22 cellular contexts compared by ENCODE assay signal in the genomic region with DNA sequence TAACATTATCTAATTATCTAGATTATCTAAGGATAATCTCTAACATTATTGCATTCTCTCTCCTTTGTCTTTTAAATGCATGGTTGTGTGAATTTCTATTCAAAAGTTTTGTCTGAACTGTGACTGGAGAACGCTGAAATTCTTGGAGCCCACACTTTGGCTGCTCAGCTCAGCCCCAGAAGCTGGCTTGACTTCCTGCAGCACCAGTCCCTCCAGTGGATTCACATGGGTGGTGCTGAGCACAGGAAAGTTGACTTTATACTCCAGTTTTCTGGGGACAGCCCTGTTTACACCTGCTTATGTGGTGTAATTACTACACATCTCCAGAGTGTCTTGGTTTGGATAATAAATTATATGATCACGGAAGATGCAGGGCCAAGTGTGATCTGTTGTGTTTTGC.
A peak's percentile ranks its signal among the peaks of the same experiment; 100 is the strongest.
DNase-seq lines count a peak whose midpoint lies in the region; ATAC-seq, FAIRE-seq and TF ChIP-seq lines count a peak whose summit lies in the region.
"Had no signal": no experiment of that assay in that cellular context is flagged by ENCODE, and none has a peak within 500 bp of the region (broad histone marks: within the 10 kb centered on the region; RNA-seq: fewer than 3 reads in every experiment).

No MANE protein-coding gene starts in this region.

- no peak overlapping the region for H3K4me3 Mint-ChIP-seq in stimulated activated effector memory CD8-positive, alpha-beta T cell treated with anti-CD3 and anti-CD28 coated beads, Interleukin-12 subunit alpha, Interleukin-12 subunit beta, amount 100 ng/mL, for 72 hours
- H3K4me3 Mint-ChIP-seq: B cell had no signal

- H2BK120ac ChIP-seq in H1 (replicated peaks; ENCODE audit: low read depth, low read length) (no peak overlapping the region), neuronal stem cell (ENCODE audit: low read depth, low read length) (no peak overlapping the region)

- H3K9ac ChIP-seq in H1 (replicated peaks in 1 of 4; ENCODE audit: extremely low read depth in 1 of 4, low read depth in 3 of 4, low read length in 3 of 4) (no peak overlapping the region), neuronal stem cell (ENCODE audit: low read depth, low read length, poor library complexity) (no peak overlapping the region)

- H3K4me1 ChIP-seq in H1 (replicated peaks in 1 of 4; ENCODE audit: control insufficient read depth in 3 of 4, insufficient read depth in 4 of 4, low read length in 3 of 4) (no peaks in the 10 kb centered on the region), neuronal stem cell (ENCODE audit: control insufficient read depth in 2 of 2, insufficient read depth in 1 of 2, low read depth in 1 of 2, low read length in 2 of 2) (no peaks in the 10 kb centered on the region), left lung (no peaks in the 10 kb centered on the region)
- H3K4me1 ChIP-seq: Peyer's patch, SJSA1 had no signal

- peak; percentile 39 to 52 for TF ChIP-seq RAD21 in H1 (IDR thresholded peaks at IDR 0.05 in 1 of 2, conservative IDR thresholded peaks at IDR 0.05 in 1 of 2; ENCODE audit: low read depth in 2 of 2, low read length in 2 of 2)

- no peak overlapping the region for H3K27ac Mint-ChIP-seq in stimulated activated effector memory CD8-positive, alpha-beta T cell treated with anti-CD3 and anti-CD28 coated beads, Interleukin-12 subunit alpha, Interleukin-12 subunit beta, amount 100 ng/mL, for 72 hours
- H3K27ac Mint-ChIP-seq: B cell had no signal

- H3K56ac ChIP-seq in H1 (replicated peaks; ENCODE audit: insufficient read length, low read depth, low read length), result no peak overlapping the region

- FAIRE-seq in H1 (lab: Jason Lieb, UNC), result no peak
- FAIRE-seq: GM12892, GM18507, H54 had no signal

- 41% methylated on average over 2 of the region's 2 CpGs; no CpG with 5 or more reads in 1 of the 2 experiments for WGBS in H1 (ENCODE audit: extremely low coverage in 1 of 2, insufficient coverage in 1 of 2, insufficient read length in 1 of 2, insufficient replicate concordance in 2 of 2, low coverage in 1 of 2, low lambda C conversion rate in 2 of 2, missing lambda C conversion rate in 1 of 2), 2 experiments
- WGBS in neuronal stem cell (ENCODE audit: extremely low coverage in 2 of 2, insufficient read length in 2 of 2, insufficient replicate concordance in 1 of 2), 2 donors, result no CpG with 5 or more reads among the region's 2 CpGs

- CTCF ChIA-PET in H1 (lab: Charles Lee; ENCODE audit: partially characterized antibody), result interaction anchor here (1.3 kb wide), 1 partner anchor 9 kb away, joined by 3 read pairs; no protein-coding TSS in a partner anchor

- H3K4me1 Mint-ChIP-seq in stimulated activated effector memory CD8-positive, alpha-beta T cell treated with anti-CD3 and anti-CD28 coated beads, Interleukin-12 subunit alpha, Interleukin-12 subunit beta, amount 100 ng/mL, for 72 hours, result no peaks in the 10 kb centered on the region
- H3K4me1 Mint-ChIP-seq: B cell had no signal

- H3K23me2 ChIP-seq in H1 (ENCODE audit: low read depth, low read length), result no peaks in the 10 kb centered on the region

- H3K23ac ChIP-seq in H1 (ENCODE audit: insufficient read length) (no peak overlapping the region), neuronal stem cell (ENCODE audit: low read depth, low read length, poor library complexity) (no peak overlapping the region)

- H4K91ac ChIP-seq in H1 (replicated peaks; ENCODE audit: insufficient read length, low read length) (no peak overlapping the region), neuronal stem cell (ENCODE audit: low read depth, low read length, poor library complexity) (no peak overlapping the region)

- POLR2A ChIA-PET in H1 (lab: Charles Lee; ENCODE audit: partially characterized antibody), result no interaction called here

- TF ChIP-seq EP300 in H1 (IDR thresholded peaks at IDR 0.05; ENCODE audit: borderline replicate concordance in 1 of 2, low read depth in 2 of 2, low read length in 2 of 2), result no peak

- H3K27ac ChIP-seq in H1 (ENCODE audit: low read depth, low read length) (no peak overlapping the region), neuronal stem cell (replicated peaks; ENCODE audit: low read length) (no peak overlapping the region), left lung (no peak overlapping the region)
- H3K27ac ChIP-seq: 22Rv1, Peyer's patch, SJSA1 had no signal

- H2AK5ac ChIP-seq in H1 (ENCODE audit: low read depth, low read length), result no peak overlapping the region
- no peak overlapping the region for H2AK5ac ChIP-seq in neuronal stem cell (ENCODE audit: low read depth, low read length)

- H3K18ac ChIP-seq in H1 (ENCODE audit: extremely low read depth, low read length), result no peak overlapping the region
- no peak overlapping the region for H3K18ac ChIP-seq in neuronal stem cell (ENCODE audit: low read length)

- no peaks in the 10 kb centered on the region for H3K27me3 ChIP-seq in H1 (replicated peaks in 1 of 4; ENCODE audit: control insufficient read depth in 3 of 4, extremely low read depth in 1 of 4, insufficient read depth in 3 of 4, low read length in 3 of 4)
- H3K27me3 ChIP-seq in neuronal stem cell (ENCODE audit: control insufficient read depth in 3 of 3, insufficient read depth in 3 of 3, low read depth in 1 of 3, low read length in 3 of 3), result no peaks in the 10 kb centered on the region
- no peaks in the 10 kb centered on the region for H3K27me3 ChIP-seq in left lung
- H3K27me3 ChIP-seq: Peyer's patch, SJSA1 had no signal

- H3K9me3 Mint-ChIP-seq in stimulated activated effector memory CD8-positive, alpha-beta T cell treated with anti-CD3 and anti-CD28 coated beads, Interleukin-12 subunit alpha, Interleukin-12 subunit beta, amount 100 ng/mL, for 72 hours, result no peaks in the 10 kb centered on the region

- no peak overlapping the region for H3K14ac ChIP-seq in H1 (ENCODE audit: insufficient read length)
- no peak overlapping the region for H3K14ac ChIP-seq in neuronal stem cell (ENCODE audit: low read length)

- no peaks in the 10 kb centered on the region for H3K36me3 Mint-ChIP-seq in stimulated activated effector memory CD8-positive, alpha-beta T cell treated with anti-CD3 and anti-CD28 coated beads, Interleukin-12 subunit alpha, Interleukin-12 subunit beta, amount 100 ng/mL, for 72 hours

- H2BK12ac ChIP-seq in H1 (ENCODE audit: low read depth, low read length), result no peak overlapping the region
- no peak overlapping the region for H2BK12ac ChIP-seq in neuronal stem cell (ENCODE audit: low read length)

- H4K8ac ChIP-seq in H1 (ENCODE audit: extremely low read depth, insufficient read depth, low read length) (no peak overlapping the region), neuronal stem cell (ENCODE audit: low read depth, low read length) (no peak overlapping the region)

- TF ChIP-seq CTCF in H1 (IDR thresholded peaks at IDR 0.05; ENCODE audit: control extremely low read depth in 1 of 3, insufficient read depth in 1 of 3, low read depth in 1 of 3, low read length in 3 of 3) (0 out of 4 replicates have a peak, but pooled peaks of 1 of the 3 experiments have one; percentile 14), left lung (IDR thresholded peaks at IDR 0.05) (no peak)

- H4K20me1 ChIP-seq in H1 (replicated peaks in 1 of 2; ENCODE audit: control insufficient read depth in 1 of 2, insufficient read depth in 2 of 2, low read length in 2 of 2), result no peaks in the 10 kb centered on the region

- H4K5ac ChIP-seq in H1 (ENCODE audit: insufficient read length, low read depth, low read length), result no peak overlapping the region

- H3K36me3 ChIP-seq in H1 (ENCODE audit: control insufficient read depth in 2 of 4, insufficient read depth in 4 of 4, low read length in 3 of 4) (no peaks in the 10 kb centered on the region), neuronal stem cell (replicated peaks in 1 of 2; ENCODE audit: control insufficient read depth in 2 of 2, insufficient read depth in 2 of 2, low read length in 2 of 2) (no peaks in the 10 kb centered on the region), left lung (no peaks in the 10 kb centered on the region)
- H3K36me3 ChIP-seq: Peyer's patch, SJSA1 had no signal

- intact Hi-C loops in left lung (cut with DNase I), result no loop called here

- H3K4me2 ChIP-seq in H1 (ENCODE audit: insufficient read depth in 1 of 2, low read depth in 2 of 2, low read length in 2 of 2), result no peak overlapping the region
- H3K4me2 ChIP-seq in neuronal stem cell (ENCODE audit: insufficient read depth, low read length, poor library complexity, severe bottlenecking), result no peak overlapping the region

- H3K9me3 ChIP-seq in H1 (ENCODE audit: insufficient read depth in 2 of 2, low read depth in 1 of 2, low read length in 1 of 2) (peaks cover 0 to 2% of the 10 kb centered on the region in 2 experiments; a peak in 1 of 4 replicates), neuronal stem cell (replicated peaks in 1 of 2; ENCODE audit: control insufficient read depth in 2 of 2, insufficient read depth in 1 of 2, low read depth in 1 of 2, low read length in 2 of 2) (no peaks in the 10 kb centered on the region), left lung (peaks cover 0 to 4% of the 10 kb centered on the region in 2 donors)
- H3K9me3 ChIP-seq: Peyer's patch, SJSA1 had no signal

- DNase-seq in DMS53 (lab: John Stamatoyannopoulos, UW) (peak; percentile 6), DMS53 treated with DMSO at 0.1 percent for 48 hours (lab: John Stamatoyannopoulos, UW; ENCODE audit: unreplicated experiment) (no peak), M059J (ENCODE audit: low read depth) (peak; percentile 3), H1 (ENCODE audit: low read depth in 1 of 2, low spot score in 2 of 2) (no peak), neuronal stem cell (ENCODE audit: low spot score) (no peak), left lung (no peak)
- no peak for DNase-seq in stimulated activated effector memory CD8-positive, alpha-beta T cell treated with anti-CD3 and anti-CD28 coated beads, Interleukin-12 subunit alpha, Interleukin-12 subunit beta, amount 100 ng/mL, for 72 hours (ENCODE audit: low spot score in 2 of 2)
- DNase-seq: IMR-90, Karpas-422, MM.1S, NCI-H1105, NCI-H187, NCI-H2227 treated with DMSO at 0.1 percent for 48 hours, NCI-H510A treated with DMSO at 0.1 percent for 48 hours, Peyer's patch had no signal

- no peak for TF ChIP-seq POLR2A in H1 (IDR thresholded peaks at IDR 0.05; ENCODE audit: control extremely low read depth in 1 of 2, low read depth in 2 of 2, low read length in 2 of 2)

- no peaks in the 10 kb centered on the region for H3K79me2 ChIP-seq in H1 (ENCODE audit: control insufficient read depth in 1 of 2, insufficient read depth in 2 of 2, low read length in 2 of 2)

- H2AFZ ChIP-seq in H1 (ENCODE audit: low read length) (no peak overlapping the region), neuronal stem cell (ENCODE audit: low read length) (no peak overlapping the region)

- H3K4ac ChIP-seq in H1 (replicated peaks; ENCODE audit: insufficient read length, low read depth, low read length), result no peak overlapping the region
- no peak overlapping the region for H3K4ac ChIP-seq in neuronal stem cell (ENCODE audit: low read length)

- ATAC-seq in stimulated activated effector memory CD8-positive, alpha-beta T cell treated with anti-CD3 and anti-CD28 coated beads, Interleukin-12 subunit alpha, Interleukin-12 subunit beta, amount 100 ng/mL, for 72 hours, result peak; percentile 42
- ATAC-seq in left lung (no peak), GM21367 (IDR thresholded peaks at IDR 0.05; ENCODE audit: unreplicated experiment) (no peak)

- H2BK5ac ChIP-seq in H1 (ENCODE audit: low read depth, low read length) (no peak overlapping the region), neuronal stem cell (ENCODE audit: low read length) (no peak overlapping the region)

- H3K79me1 ChIP-seq in H1 (ENCODE audit: low read depth, low read length) (no peaks in the 10 kb centered on the region), neuronal stem cell (ENCODE audit: low read depth, low read length) (no peaks in the 10 kb centered on the region)

- no peak overlapping the region for H2BK20ac ChIP-seq in H1 (ENCODE audit: low read length)

- H2BK15ac ChIP-seq in H1 (ENCODE audit: low read length) (no peak overlapping the region), neuronal stem cell (ENCODE audit: low read length) (no peak overlapping the region)

- H3K4me3 ChIP-seq in H1 (ENCODE audit: extremely low read depth in 1 of 4, insufficient read depth in 2 of 4, low read depth in 3 of 4, low read length in 4 of 4) (no peak overlapping the region), neuronal stem cell (ENCODE audit: low read length in 2 of 2) (no peak overlapping the region), left lung (no peak overlapping the region)
- H3K4me3 ChIP-seq: Peyer's patch, SJSA1 had no signal

Comparison
In these comparisons a context has a peak if more than half of its experiments do, and no peak if none do; other contexts are left out.
1. DNase-seq: peak in DMS53 (single experiment) and M059J (single experiment); none in DMS53 treated with DMSO at 0.1 percent for 48 hours (single experiment), H1 (0 of 2), stimulated activated effector memory CD8-positive, alpha-beta T cell treated with anti-CD3 and anti-CD28 coated beads, Interleukin-12 subunit alpha, Interleukin-12 subunit beta, amount 100 ng/mL, for 72 hours (0 of 2), neuronal stem cell (single experiment) and left lung (0 of 2).